ENCODE assay signal across 30 cellular contexts in the genomic region with DNA sequence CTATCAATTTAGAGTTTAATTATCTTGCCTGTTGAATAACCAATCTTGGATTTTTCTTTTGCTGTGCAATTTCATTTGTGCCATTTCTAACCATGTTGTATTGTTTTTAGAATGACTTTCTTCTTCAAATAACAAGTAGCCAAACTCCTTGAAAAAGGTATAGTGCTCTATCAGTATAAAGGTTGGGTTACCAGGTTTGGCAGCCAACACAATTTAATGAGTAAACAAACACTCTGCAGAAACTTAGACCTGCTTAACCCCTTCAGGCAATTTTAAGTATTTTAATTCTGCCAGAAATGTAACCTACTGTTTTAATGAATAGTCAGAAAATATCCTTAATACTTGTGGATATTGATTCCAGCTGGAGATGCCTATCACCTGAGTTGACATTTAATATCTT.
"Had no signal": no experiment of that assay in that cellular context is flagged by ENCODE, and none has a peak within 500 bp of the region (broad histone marks: within the 10 kb centered on the region; RNA-seq: fewer than 3 reads in every experiment).

No MANE protein-coding gene starts in this region.

- H3K9me3 Mint-ChIP-seq: activated CD4-positive, alpha-beta T cell treated with anti-CD3 and anti-CD28 coated beads, Interleukin-2, amount 10 ng/mL, durations not matched to agents 24 days and 14 days; activated CD8-positive, alpha-beta T cell treated with anti-CD3 and anti-CD28 coated beads for 36 hours; activated naive CD8-positive, alpha-beta T cell treated with anti-CD3 and anti-CD28 coated beads for 36 hours; activated T-cell treated with anti-CD3 and anti-CD28 coated beads, Interleukin-2, amount 50 U/mL, for 72 hours; activated T-helper 17 cell treated with anti-CD3 and anti-CD28 coated beads, Interleukin-2, amount 50 U/mL, for 72 hours; T-helper 1 cell treated with Interleukin-12 subunit alpha and Interleukin-12 subunit beta and Interleukin-4 antibody, amounts not matched to agents 30 μg/mL and 1 μg/mL, for 36 hours; T-helper 2 cell treated with Interferon-gamma antibody and Interleukin-4, amounts not matched to agents 5 μg/mL and 100 μg/mL, for 36 hours had no signal

- H3K36me3 Mint-ChIP-seq: activated naive CD8-positive, alpha-beta T cell treated with anti-CD3 and anti-CD28 coated beads for 36 hours had no signal

- H3K27me3 ChIP-seq: brain microvascular endothelial cell, Peyer's patch, SJSA1 had no signal

- H3K27ac Mint-ChIP-seq: activated CD4-positive, alpha-beta T cell treated with anti-CD3 and anti-CD28 coated beads, Interleukin-2, amount 10 ng/mL, durations not matched to agents 24 days and 14 days; activated CD8-positive, alpha-beta T cell treated with anti-CD3 and anti-CD28 coated beads for 36 hours; activated naive CD8-positive, alpha-beta T cell treated with anti-CD3 and anti-CD28 coated beads for 36 hours; activated T-cell treated with anti-CD3 and anti-CD28 coated beads, Interleukin-2, amount 50 U/mL, for 72 hours; activated T-helper 17 cell treated with anti-CD3 and anti-CD28 coated beads, Interleukin-2, amount 50 U/mL, for 72 hours; T-helper 1 cell treated with Interleukin-12 subunit alpha and Interleukin-12 subunit beta and Interleukin-4 antibody, amounts not matched to agents 30 μg/mL and 1 μg/mL, for 36 hours; T-helper 2 cell treated with Interferon-gamma antibody and Interleukin-4, amounts not matched to agents 5 μg/mL and 100 μg/mL, for 36 hours had no signal

- H3K4me1 ChIP-seq: Peyer's patch, SJSA1 had no signal

- H3K4me3 ChIP-seq: Peyer's patch, SJSA1 had no signal

- H3K9ac ChIP-seq: KMS-11, SK-N-SH had no signal

- H3K4me3 Mint-ChIP-seq: activated CD4-positive, alpha-beta T cell treated with anti-CD3 and anti-CD28 coated beads, Interleukin-2, amount 10 ng/mL, durations not matched to agents 24 days and 14 days; activated CD8-positive, alpha-beta T cell treated with anti-CD3 and anti-CD28 coated beads for 36 hours; activated naive CD8-positive, alpha-beta T cell treated with anti-CD3 and anti-CD28 coated beads for 36 hours; activated T-cell treated with anti-CD3 and anti-CD28 coated beads, Interleukin-2, amount 50 U/mL, for 72 hours; activated T-helper 17 cell treated with anti-CD3 and anti-CD28 coated beads, Interleukin-2, amount 50 U/mL, for 72 hours; T-helper 1 cell treated with Interleukin-12 subunit alpha and Interleukin-12 subunit beta and Interleukin-4 antibody, amounts not matched to agents 30 μg/mL and 1 μg/mL, for 36 hours; T-helper 2 cell treated with Interferon-gamma antibody and Interleukin-4, amounts not matched to agents 5 μg/mL and 100 μg/mL, for 36 hours had no signal

- H3K9me3 ChIP-seq: Peyer's patch, SJSA1, SK-N-SH had no signal

- H3K4me1 Mint-ChIP-seq: activated CD4-positive, alpha-beta T cell treated with anti-CD3 and anti-CD28 coated beads, Interleukin-2, amount 10 ng/mL, durations not matched to agents 24 days and 14 days; activated naive CD8-positive, alpha-beta T cell treated with anti-CD3 and anti-CD28 coated beads for 36 hours; activated T-helper 17 cell treated with anti-CD3 and anti-CD28 coated beads, Interleukin-2, amount 50 U/mL, for 72 hours had no signal

- DNase-seq: activated CD4-positive, alpha-beta T cell treated with anti-CD3 and anti-CD28 coated beads, Interleukin-2, amount 10 ng/mL, durations not matched to agents 24 days and 14 days; activated CD4-positive, alpha-beta T cell treated with anti-CD3 and anti-CD28 coated beads, Interleukin-2, amount 50 U/mL, for 4 hours; activated CD8-positive, alpha-beta T cell treated with anti-CD3 and anti-CD28 coated beads for 36 hours; activated effector memory CD4-positive, alpha-beta T cell treated with anti-CD3 and anti-CD28 coated beads, Interleukin-2, amount 50 U/mL, for 16 hours; activated naive CD4-positive, alpha-beta T cell; activated naive CD4-positive, alpha-beta T cell treated with anti-CD3 and anti-CD28 coated beads, Interleukin-2, amount 50 U/mL, for 16 hours; activated naive CD8-positive, alpha-beta T cell treated with anti-CD3 and anti-CD28 coated beads for 36 hours; activated T-cell treated with anti-CD3 and anti-CD28 coated beads, Interleukin-2, amount 50 U/mL, for 1 hour; activated T-cell treated with anti-CD3 and anti-CD28 coated beads, Interleukin-2, amount 50 U/mL, for 72 hours; amniotic stem cell; aorta; brain microvascular endothelial cell; central memory CD4-positive, alpha-beta T cell; NCI-H1092 treated with DMSO at 0.1 percent for 48 hours; NCI-H1436; NCI-H1694; NCI-H1930; NCI-H510A; NCI-H526; NCI-H774; PC-3; Peyer's patch; RPMI8226; SHP77 treated with DMSO at 0.1 percent for 48 hours; SK-N-SH had no signal

- ATAC-seq: activated CD8-positive, alpha-beta T cell treated with anti-CD3 and anti-CD28 coated beads for 36 hours; activated T-cell treated with anti-CD3 and anti-CD28 coated beads, Interleukin-2, amount 50 U/mL, for 72 hours; activated T-helper 17 cell treated with anti-CD3 and anti-CD28 coated beads, Interleukin-2, amount 50 U/mL, for 72 hours; PC-3 had no signal

- H3K27ac ChIP-seq: brain microvascular endothelial cell, KMS-11, Peyer's patch, SJSA1 had no signal

- H3K27me3 Mint-ChIP-seq: activated CD4-positive, alpha-beta T cell treated with anti-CD3 and anti-CD28 coated beads, Interleukin-2, amount 10 ng/mL, durations not matched to agents 24 days and 14 days; activated naive CD8-positive, alpha-beta T cell treated with anti-CD3 and anti-CD28 coated beads for 36 hours had no signal

- H3K36me3 ChIP-seq: brain microvascular endothelial cell, Peyer's patch, SJSA1 had no signal

- H3K4me2 ChIP-seq: KMS-11, SK-N-SH had no signal
